Comparison of ENCODE assay signal across 12 cellular contexts in the genomic region with DNA sequence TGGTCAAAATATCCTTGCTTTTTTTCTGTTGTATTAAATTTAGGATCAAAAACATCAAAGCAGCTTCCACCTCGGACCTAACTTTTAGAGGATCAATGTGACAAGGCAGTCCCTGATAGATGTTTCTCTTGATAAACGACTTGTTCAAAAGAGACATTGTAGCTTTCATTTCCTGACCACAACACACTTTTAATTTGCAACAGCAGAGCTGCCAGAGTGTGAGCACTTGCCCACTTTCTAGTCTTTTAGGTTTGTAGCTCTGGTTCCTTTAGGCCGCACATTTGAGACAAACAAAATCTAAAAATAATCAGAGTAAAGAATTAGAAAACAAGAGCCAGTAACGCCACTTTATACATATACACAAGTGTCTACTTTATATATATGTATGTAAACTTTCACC. TPM values are rescaled to one million over a fixed set of nuclear protein-coding genes. Genes with fewer than 3 reads are reported as not detected.
A peak's percentile ranks its signal among the peaks of the same experiment; 100 is the strongest.
DNase-seq lines count a peak whose midpoint lies in the region; ATAC-seq and FAIRE-seq lines count a peak whose summit lies in the region.
"Had no signal": no experiment of that assay in that cellular context is flagged by ENCODE, and none has a peak within 500 bp of the region (broad histone marks: within the 10 kb centered on the region; RNA-seq: fewer than 3 reads in every experiment).

No MANE protein-coding gene starts in this region.

- no peak overlapping the region; the same call in 1 of the 2 replicates for H3K27ac ChIP-seq in SJCRH30
- H3K27ac ChIP-seq in CD4-positive, alpha-beta memory T cell (ENCODE audit: low read depth, low read length), result no peak overlapping the region

- H3K36me3 ChIP-seq in SJCRH30, result no peaks in the 10 kb centered on the region
- no peaks in the 10 kb centered on the region for H3K36me3 ChIP-seq in CD4-positive, alpha-beta memory T cell (ENCODE audit: insufficient read depth, low read length)

- H3K9me3 ChIP-seq in SJCRH30 (replicated peaks), result no peaks in the 10 kb centered on the region
- H3K9me3 ChIP-seq in CD4-positive, alpha-beta memory T cell (ENCODE audit: control insufficient read depth in 1 of 2, low read length in 2 of 2), result no peaks in the 10 kb centered on the region

- FAIRE-seq in G401.6 (lab: Jason Lieb, UNC), result peak; percentile 49
- FAIRE-seq: GM18507 had no signal

- peaks cover 0 to 14% (median 4%) of the 10 kb centered on the region in 8 donors for H3K9me3 Mint-ChIP-seq in CD4-positive, alpha-beta memory T cell

- POLR2A ChIA-PET in CD4-positive, alpha-beta memory T cell (lab: Charles Lee; ENCODE audit: partially characterized antibody), result no interaction called here

- H3K4me3 ChIP-seq in SJCRH30, result peak overlapping the region; percentile 86
- no peak overlapping the region for H3K4me3 ChIP-seq in CD4-positive, alpha-beta memory T cell (ENCODE audit: low read length in 2 of 2)

- H3K27me3 Mint-ChIP-seq in CD4-positive, alpha-beta memory T cell, result peaks cover 14 to 16% of the 10 kb centered on the region in 2 donors

- ATAC-seq in HG03457 (IDR thresholded peaks at IDR 0.05; ENCODE audit: unreplicated experiment), result no peak
- ATAC-seq: CD8-positive, alpha-beta T cell had no signal

- DNase-seq in SJCRH30 (peak in 1 of 2 experiments; percentile 33), globus pallidus (ENCODE audit: low spot score) (peak; percentile 68), retina (peak; percentile 51), putamen (ENCODE audit: low spot score) (no peak), DMS153 treated with DMSO at 0.1 percent for 48 hours (lab: John Stamatoyannopoulos, UW; ENCODE audit: unreplicated experiment) (no peak)
- DNase-seq in CD4-positive, alpha-beta memory T cell, result no peak
- DNase-seq: CD8-positive, alpha-beta T cell; GOT3; NCI-H1930 had no signal

- H3K4me3 Mint-ChIP-seq in CD4-positive, alpha-beta memory T cell, result no peak overlapping the region
- H3K4me3 Mint-ChIP-seq: CD8-positive, alpha-beta T cell had no signal

- intact Hi-C loops in CD4-positive, alpha-beta memory T cell (cut with micrococcal nuclease), result no loop called here

- no peaks in the 10 kb centered on the region for H3K36me3 Mint-ChIP-seq in CD4-positive, alpha-beta memory T cell
- H3K36me3 Mint-ChIP-seq: CD8-positive, alpha-beta T cell had no signal

- H3K27ac Mint-ChIP-seq in CD4-positive, alpha-beta memory T cell, result no peak overlapping the region
- H3K27ac Mint-ChIP-seq: CD8-positive, alpha-beta T cell had no signal

- H3K4me1 ChIP-seq in SJCRH30, result peaks cover 18% of the 10 kb centered on the region
- no peaks in the 10 kb centered on the region for H3K4me1 ChIP-seq in CD4-positive, alpha-beta memory T cell (ENCODE audit: insufficient read depth, low read length)

- CTCF ChIA-PET in CD4-positive, alpha-beta memory T cell (lab: Charles Lee; ENCODE audit: partially characterized antibody), result no interaction called here

- H3K27me3 ChIP-seq in SJCRH30, result no peaks in the 10 kb centered on the region
- no peaks in the 10 kb centered on the region for H3K27me3 ChIP-seq in CD4-positive, alpha-beta memory T cell (ENCODE audit: insufficient read depth, low read length)

- peaks cover 0 to 6% (median 4%) of the 10 kb centered on the region in 4 donors for H3K4me1 Mint-ChIP-seq in CD4-positive, alpha-beta memory T cell

RNA-seq across cellular contexts. Expression of a gene that starts 3.1 kb away (rescaled TPM):
- 7.2 and 7.3 TPM in 2 replicates for total RNA-seq in SJCRH30 (2014; rRNA removed; shearing (Covaris generic))
- not detected for total RNA-seq in CD4-positive, alpha-beta memory T cell
- polyA plus RNA-seq in CD4-positive, alpha-beta memory T cell, result not detected
- total RNA-seq: CD8-positive, alpha-beta T cell had no signal

Comparison
In these comparisons a context has a peak if more than half of its experiments do, and no peak if none do; other contexts are left out.
1. DNase-seq: peak in globus pallidus (single experiment) and retina (single experiment); none in putamen (single experiment), CD4-positive, alpha-beta memory T cell (0 of 5) and DMS153 treated with DMSO at 0.1 percent for 48 hours (single experiment).